In genomic region chr2:216695401-216695821, GRCh38 we compare ENCODE assay signal across 8 cellular contexts. TPM values are rescaled to one million over a fixed set of nuclear protein-coding genes. Genes with fewer than 3 reads are reported as not detected.
DNase-seq lines count a peak whose midpoint lies in the region; ATAC-seq and TF ChIP-seq lines count a peak whose summit lies in the region.

A gene with protein sequence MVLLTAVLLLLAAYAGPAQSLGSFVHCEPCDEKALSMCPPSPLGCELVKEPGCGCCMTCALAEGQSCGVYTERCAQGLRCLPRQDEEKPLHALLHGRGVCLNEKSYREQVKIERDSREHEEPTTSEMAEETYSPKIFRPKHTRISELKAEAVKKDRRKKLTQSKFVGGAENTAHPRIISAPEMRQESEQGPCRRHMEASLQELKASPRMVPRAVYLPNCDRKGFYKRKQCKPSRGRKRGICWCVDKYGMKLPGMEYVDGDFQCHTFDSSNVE (minus strand): TSS chr2:216695549. CDS start chr2:216694775, 774 bp downstream.

- no peaks in the 10 kb centered on the region for H3K9me3 Mint-ChIP-seq in activated T-cell treated with anti-CD3 and anti-CD28 coated beads, Interleukin-2, amount 50 U/mL, for 24 hours
- H3K9me3 Mint-ChIP-seq in mesothelial cell of epicardium = no peaks in the 10 kb centered on the region

- peaks cover 33% of the 10 kb centered on the region for H3K4me1 Mint-ChIP-seq in activated T-cell treated with anti-CD3 and anti-CD28 coated beads, Interleukin-2, amount 50 U/mL, for 24 hours (ENCODE audit: low read depth)
- H3K4me1 Mint-ChIP-seq in mesothelial cell of epicardium = peaks cover 36% of the 10 kb centered on the region

- no peaks in the 10 kb centered on the region for H3K36me3 Mint-ChIP-seq in activated T-cell treated with anti-CD3 and anti-CD28 coated beads, Interleukin-2, amount 50 U/mL, for 24 hours (ENCODE audit: low read depth)
- H3K36me3 Mint-ChIP-seq in mesothelial cell of epicardium = no peaks in the 10 kb centered on the region

- no peak within 1 kb of the TSS for H3K27ac Mint-ChIP-seq in activated T-cell treated with anti-CD3 and anti-CD28 coated beads, Interleukin-2, amount 50 U/mL, for 24 hours
- H3K27ac Mint-ChIP-seq in mesothelial cell of epicardium = peak within 1 kb of the TSS; percentile 90

- 11 to 19% methylated on average over 14 to 15 of the region's 16 CpGs for WGBS in esophagus, 2 donors
- 19 to 24% methylated on average over 10 to 16 of the region's 16 CpGs for WGBS in transverse colon (ENCODE audit: low coverage in 1 of 2), 2 donors

- TF ChIP-seq CTCF in mesothelial cell of epicardium (IDR thresholded peaks at IDR 0.05; ENCODE audit: unreplicated experiment) = no peak
- no peak for TF ChIP-seq CTCF in transverse colon (IDR thresholded peaks at IDR 0.05)

- no peak for TF ChIP-seq EP300 in transverse colon (IDR thresholded peaks at IDR 0.05; ENCODE audit: low read depth)

- H3K36me3 ChIP-seq in SJSA1 = no peaks in the 10 kb centered on the region
- H3K36me3 ChIP-seq in esophagus (ENCODE audit: control insufficient read depth in 2 of 2, insufficient read depth in 2 of 2, low read length in 1 of 2) = no peaks in the 10 kb centered on the region
- H3K36me3 ChIP-seq in transverse colon = no peaks in the 10 kb centered on the region

- H3K9me3 ChIP-seq in SJSA1 (replicated peaks) (no peaks in the 10 kb centered on the region), esophagus (ENCODE audit: control insufficient read depth in 2 of 2, insufficient read depth in 1 of 2, low read depth in 1 of 2, low read length in 1 of 2) (no peaks in the 10 kb centered on the region), transverse colon (no peaks in the 10 kb centered on the region)

- H3K27me3 ChIP-seq in SJSA1 (replicated peaks) = peaks cover 31% of the 10 kb centered on the region
- no peaks in the 10 kb centered on the region for H3K27me3 ChIP-seq in esophagus (ENCODE audit: control insufficient read depth in 1 of 2, insufficient read depth in 2 of 2, low read length in 2 of 2)
- H3K27me3 ChIP-seq in transverse colon = peaks cover 85% of the 10 kb centered on the region

- peaks cover 22% of the 10 kb centered on the region for H3K4me1 ChIP-seq in SJSA1 (replicated peaks)
- H3K4me1 ChIP-seq in esophagus (ENCODE audit: control insufficient read depth in 2 of 2, insufficient read depth in 2 of 2, low read length in 1 of 2) = peaks cover 0 to 4% of the 10 kb centered on the region in 2 donors
- peaks cover 0 to 57% (median 7%) of the 10 kb centered on the region in 4 donors for H3K4me1 ChIP-seq in transverse colon

- H3K27me3 Mint-ChIP-seq in activated T-cell treated with anti-CD3 and anti-CD28 coated beads, Interleukin-2, amount 50 U/mL, for 24 hours = peaks cover 60% of the 10 kb centered on the region
- H3K27me3 Mint-ChIP-seq in mesothelial cell of epicardium (ENCODE audit: low read depth) = no peaks in the 10 kb centered on the region

- H3K4me3 ChIP-seq in SJSA1 (peak within 1 kb of the TSS; percentile 25), esophagus (ENCODE audit: low read depth in 1 of 2, low read length in 2 of 2) (peak within 1 kb of the TSS; percentile 49 to 62), transverse colon (peak within 1 kb of the TSS; percentile 39 to 72 (median 54))

- no peak for ATAC-seq in GM19328 (IDR thresholded peaks at IDR 0.05; ENCODE audit: unreplicated experiment)
- no peak for ATAC-seq in HG03571 (IDR thresholded peaks at IDR 0.05; ENCODE audit: unreplicated experiment)

- peak within 1 kb of the TSS; percentile 66 for H3K4me3 Mint-ChIP-seq in activated T-cell treated with anti-CD3 and anti-CD28 coated beads, Interleukin-2, amount 50 U/mL, for 24 hours
- H3K4me3 Mint-ChIP-seq in mesothelial cell of epicardium = peak within 1 kb of the TSS; percentile 97

- TF ChIP-seq POLR2A in transverse colon (IDR thresholded peaks at IDR 0.05) = peak; percentile 84

- intact Hi-C loops in transverse colon (cut with DNase I; ENCODE audit: low total_unique reads) = loop anchor here (5.0 to 10.0 kb wide), 5 partner anchors 369 to 1019 kb away; no protein-coding TSS in a partner anchor

- no peak for DNase-seq in activated T-cell treated with anti-CD3 and anti-CD28 coated beads, Interleukin-2, amount 50 U/mL, for 24 hours
- DNase-seq in activated T-cell treated with anti-CD3 and anti-CD28 coated beads, Interleukin-2, amount 50 U/mL, for 1 hour = no peak
- DNase-seq in SJSA1 (ENCODE audit: low read depth in 1 of 2, low spot score in 2 of 2) = no peak
- peak; percentile 80 to 93 for DNase-seq in mesothelial cell of epicardium (ENCODE audit: low spot score in 2 of 2, unreplicated experiment in 2 of 2)
- peak; percentile 75 for DNase-seq in transverse colon

- in situ Hi-C loops in transverse colon (cut with MboI; ENCODE audit: low pct_ligation_motif_present in 1 of 4, low pct_unique_long_range_greater_than_20kb in 1 of 4, low sequenced_read_pairs in 3 of 4) = loop anchor here (10.0 to 25.0 kb wide), 7 partner anchors 467 to 1017 kb away; no protein-coding TSS in a partner anchor

- H3K27ac ChIP-seq in SJSA1 (no peak within 1 kb of the TSS), esophagus (ENCODE audit: low read depth in 2 of 2, low read length in 1 of 2) (peak within 1 kb of the TSS; percentile 76 to 79), transverse colon (peak within 1 kb of the TSS; percentile 82 to 94 (median 84))

RNA-seq across cellular contexts. Expression of the gene that starts here (rescaled TPM):
- total RNA-seq in SJSA1 (2014; rRNA removed; shearing (Covaris generic)) = 0.03 TPM in 1 of 2 replicates, not detected in the other
- polyA plus RNA-seq in esophagus = 10 to 100 TPM; 29.4 to 46.5 TPM
- total RNA-seq in mesothelial cell of epicardium (415 to 456 TPM (median 447 TPM) in 3 replicates), transverse colon (100 to 1,000 TPM; 146 to 263 (median 190) TPM)

Comparison
In these comparisons a context has a peak if more than half of its experiments do, and no peak if none do; other contexts are left out.
1. RNA of the gene that starts here (total RNA-seq): 415 to 456 TPM in mesothelial cell of epicardium and 146 to 263 TPM in transverse colon; 0.03 TPM in SJSA1; every median in the first group is over 100 times any median in the second.
2. DNase-seq: peak in mesothelial cell of epicardium (2 of 2) and transverse colon (single experiment); none in activated T-cell treated with anti-CD3 and anti-CD28 coated beads, Interleukin-2, amount 50 U/mL, for 24 hours (single experiment), activated T-cell treated with anti-CD3 and anti-CD28 coated beads, Interleukin-2, amount 50 U/mL, for 1 hour (single experiment) and SJSA1 (0 of 2).
3. Peak in every context shown above with its lines, with median percentiles within 50 percentile points of each other: H3K4me3 ChIP-seq.